In the genomic region with DNA sequence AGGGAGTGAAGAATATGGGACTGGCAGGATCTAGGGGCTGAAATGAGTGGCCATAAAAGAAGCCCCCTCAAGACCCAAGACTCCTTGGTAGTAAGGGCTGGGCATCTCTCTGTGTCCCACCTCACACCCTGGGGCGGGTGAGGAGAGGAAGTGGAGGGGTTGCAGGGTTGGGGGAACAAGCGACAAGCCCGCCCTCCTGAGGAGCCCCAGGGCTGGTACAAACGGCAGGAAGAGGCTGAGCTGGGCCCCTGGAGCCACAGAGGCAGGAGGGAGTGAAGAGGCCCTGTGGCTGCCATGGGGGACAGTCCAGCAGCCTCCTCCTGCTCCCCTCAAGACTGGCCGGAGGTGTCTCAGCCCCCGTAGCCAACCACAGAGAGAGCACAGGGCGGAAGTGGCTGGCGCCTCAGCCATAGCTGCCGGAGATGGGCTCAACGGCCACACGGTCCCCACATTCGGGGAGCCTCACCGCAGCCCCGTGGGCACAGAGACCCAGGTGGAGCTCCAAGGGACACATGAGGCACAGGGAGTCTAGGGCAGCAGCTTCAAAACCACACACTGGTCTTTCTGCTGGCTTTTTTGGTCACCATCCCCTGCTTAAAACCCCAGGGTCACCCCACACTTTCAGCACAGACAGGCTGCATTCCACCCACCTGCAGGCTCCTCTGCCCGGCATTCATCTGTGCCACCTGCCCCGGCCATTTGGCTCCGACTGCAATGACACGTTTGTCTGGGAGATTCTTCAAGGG, we compare ENCODE assay signal across 8 cellular contexts.
A peak's percentile ranks its signal among the peaks of the same experiment; 100 is the strongest.
DNase-seq lines count a peak whose midpoint lies in the region; ATAC-seq and TF ChIP-seq lines count a peak whose summit lies in the region.

No MANE protein-coding gene starts in this region.

- H3K9me3 ChIP-seq in NT2/D1 (ENCODE audit: insufficient read depth, low read length) = no peaks in the 10 kb centered on the region

- DNase-seq in GM13977 (ENCODE audit: low spot score) (peak; percentile 73), NT2/D1 (ENCODE audit: low read depth, low spot score) (no peak), substantia nigra (lab: John Stamatoyannopoulos, UW) (peak in 2 of 49 donors; percentile 13 to 14), foreskin fibroblast (no peak), AG08395 (ENCODE audit: low spot score) (no peak), DMS79 treated with DMSO at 0.1 percent for 48 hours (lab: John Stamatoyannopoulos, UW) (no peak)
- no peak for DNase-seq in central memory CD8-positive, alpha-beta T cell (ENCODE audit: low spot score in 2 of 2)

- H3K4me1 Mint-ChIP-seq in central memory CD8-positive, alpha-beta T cell = peaks cover 23% of the 10 kb centered on the region

- peak; percentile 17 for TF ChIP-seq CTCF in GM13977 (IDR thresholded peaks at IDR 0.05; ENCODE audit: extremely low read depth, insufficient read depth, missing control alignments)
- no peak for TF ChIP-seq CTCF in foreskin fibroblast (IDR thresholded peaks at IDR 0.05; ENCODE audit: low read depth, low read length)

- H3K27me3 ChIP-seq in NT2/D1 (ENCODE audit: insufficient read depth, insufficient read length) = no peaks in the 10 kb centered on the region

- peak overlapping the region; percentile 93 for H3K27ac Mint-ChIP-seq in central memory CD8-positive, alpha-beta T cell (ENCODE audit: low read depth)

- H3K27me3 Mint-ChIP-seq in central memory CD8-positive, alpha-beta T cell = no peaks in the 10 kb centered on the region

- in situ Hi-C loops in GM13977 (cut with MboI; ENCODE audit: low pct_unique_long_range_greater_than_20kb, low sequenced_read_pairs, unreplicated experiment) = loop anchor here (10.0 kb wide), 1 partner anchor 112 kb away; no protein-coding TSS in a partner anchor

- no peaks in the 10 kb centered on the region for H3K9me3 Mint-ChIP-seq in central memory CD8-positive, alpha-beta T cell

- peak overlapping the region; percentile 42 for H3K9ac ChIP-seq in NT2/D1 (ENCODE audit: insufficient read length, low read depth)

- H3K27ac ChIP-seq in substantia nigra (ENCODE audit: low read depth, low read length, poor library complexity, severe bottlenecking) = peak overlapping the region; percentile 77

- no peak overlapping the region for H3K4me3 ChIP-seq in NT2/D1 (ENCODE audit: insufficient read length, low read depth)
- H3K4me3 ChIP-seq in foreskin fibroblast (ENCODE audit: low read depth in 1 of 2, low read length in 2 of 2) = no peak overlapping the region

- H3K4me1 ChIP-seq in NT2/D1 (ENCODE audit: insufficient read depth, insufficient read length) = peaks cover 13% of the 10 kb centered on the region

- peak overlapping the region; percentile 59 for H3K4me3 Mint-ChIP-seq in central memory CD8-positive, alpha-beta T cell

- H3K36me3 ChIP-seq in NT2/D1 (ENCODE audit: insufficient read depth, insufficient read length, low read length) = no peaks in the 10 kb centered on the region

- H3K36me3 Mint-ChIP-seq in central memory CD8-positive, alpha-beta T cell (ENCODE audit: insufficient read depth) = peaks cover 3% of the 10 kb centered on the region

- ATAC-seq in GM21723 (IDR thresholded peaks at IDR 0.05; ENCODE audit: unreplicated experiment) = peak; percentile 50
- ATAC-seq in central memory CD8-positive, alpha-beta T cell (replicated peaks; ENCODE audit: extremely low read depth, poor library complexity, severe bottlenecking) = peak; percentile 77
